8 cellular contexts compared by ENCODE assay signal in genomic region chr3:128875556-128876120, GRCh38.
DNase-seq lines count a peak whose midpoint lies in the region; ATAC-seq lines count a peak whose summit lies in the region.

No MANE protein-coding gene starts in this region.

- no peak for ATAC-seq in GM18909 (IDR thresholded peaks at IDR 0.05; ENCODE audit: poor library complexity, unreplicated experiment)
- ATAC-seq in GM21423 (IDR thresholded peaks at IDR 0.05; ENCODE audit: unreplicated experiment) = no peak

- DNase-seq in activated gamma-delta T cell treated with Interleukin-2 at 50 U/mL for 16 hours = peak; percentile 53
- DNase-seq in activated gamma-delta T cell (lab: John Stamatoyannopoulos, UW) = no peak
- peak; percentile 93 for DNase-seq in NOMO-1 treated with DMSO at 0.1 percent for 48 hours (lab: John Stamatoyannopoulos, UW; ENCODE audit: unreplicated experiment)
- peak; percentile 57 for DNase-seq in activated T-cell treated with anti-CD3 and anti-CD28 coated beads for 48 hours (ENCODE audit: low read depth)
- peak; percentile 26 for DNase-seq in globus pallidus (ENCODE audit: low spot score)
- peak; percentile 29 to 37 for DNase-seq in stimulated activated CD4-positive, alpha-beta T cell treated with anti-CD3 and anti-CD28 coated beads, Interleukin-1b, Interleukin-23, amount 100 ng/mL, for 1 hour (ENCODE audit: low read depth in 2 of 2)
